ENCODE assay signal across 13 cellular contexts in genomic region chr9:137639303-137640051, GRCh38. TPM values are rescaled to one million over a fixed set of nuclear protein-coding genes. Genes with fewer than 3 reads are reported as not detected.
A peak's percentile ranks its signal among the peaks of the same experiment; 100 is the strongest.
DNase-seq lines count a peak whose midpoint lies in the region; ATAC-seq, FAIRE-seq and TF ChIP-seq lines count a peak whose summit lies in the region.
"Had no signal": no experiment of that assay in that cellular context is flagged by ENCODE, and none has a peak within 500 bp of the region (broad histone marks: within the 10 kb centered on the region; RNA-seq: fewer than 3 reads in every experiment).

No MANE protein-coding gene starts in this region.

- ATAC-seq in HG03108 (IDR thresholded peaks at IDR 0.05; ENCODE audit: unreplicated experiment) (peak; percentile 73), K562 (no peak)

- H3K9ac ChIP-seq in K562 (ENCODE audit: insufficient read depth in 1 of 2, low read depth in 2 of 2, low read length in 2 of 2) = no peak overlapping the region

- H3K4me3 ChIP-seq in K562 = no peak overlapping the region
- peak overlapping the region; percentile 12 for H3K4me3 ChIP-seq in ovary
- H3K4me3 ChIP-seq in H7 (ENCODE audit: insufficient read depth, low read depth, low read length) = no peak overlapping the region
- H3K4me3 ChIP-seq in brain microvascular endothelial cell (ENCODE audit: low read depth, low read length) = no peak overlapping the region

- CTCF ChIA-PET in K562 (lab: Yijun Ruan, JAX; ENCODE audit: low intra/inter-chr PET ratio) = no interaction called here

- no peak overlapping the region for H2AFZ ChIP-seq in K562 (ENCODE audit: low read depth, low read length)

- WGBS in K562 (ENCODE audit: insufficient coverage, low coverage, missing lambda C conversion rate) = 78% methylated on average over 7 of the region's 12 CpGs
- 31 to 59% (median 41%) methylated on average over 12 of the region's 12 CpGs for whole genome bisulfite sequencing in ovary, 3 donors

- H4K20me1 ChIP-seq in K562 (replicated peaks; ENCODE audit: control insufficient read depth, insufficient read depth, low read length) = no peaks in the 10 kb centered on the region; the same call in none of the 2 replicates

- peak; percentile 32 for DNase-seq in NOMO-1 treated with DMSO at 0.1 percent for 48 hours (lab: John Stamatoyannopoulos, UW; ENCODE audit: unreplicated experiment)
- DNase-seq in NOMO-1 treated with dmso at 0.1 percent for 144 hours (lab: John Stamatoyannopoulos, UW; ENCODE audit: unreplicated experiment) = no peak
- DNase-seq in K562 (ENCODE audit: extremely low read depth in 1 of 4, low spot score in 3 of 4) = no peak
- DNase-seq in ovary = no peak
- DNase-seq in H7 = no peak
- DNase-seq in CD1c-positive myeloid dendritic cell (ENCODE audit: extremely low spot score) = no peak
- DNase-seq in brain microvascular endothelial cell = no peak
- DNase-seq: activated CD4-positive, alpha-beta T cell treated with anti-CD3 and anti-CD28 coated beads, Interleukin-2, amount 50 U/mL, for 1 hour; effector CD8-positive, alpha-beta T cell; NCI-H524; stimulated activated CD4-positive, alpha-beta T cell treated with anti-CD3 and anti-CD28 coated beads, Interleukin-4, amount 100 ng/mL, for 1 hour had no signal

- peaks cover 85% of the 10 kb centered on the region for H3K79me2 ChIP-seq in K562 (ENCODE audit: control insufficient read depth, insufficient read depth, low read length)

- no peak for FAIRE-seq in K562 (lab: Jason Lieb, UNC)

- BruUV-seq in K562 (replicated peaks; lab: Mats Ljungman, UMichigan) = no TSS peak

- no peak for TF ChIP-seq EP300 in K562 (IDR thresholded peaks at IDR 0.05; ENCODE audit: low read length)
- TF ChIP-seq EP300 in ovary (IDR thresholded peaks at IDR 0.05) = no peak

- H3K27ac ChIP-seq in K562 (ENCODE audit: extremely low read depth, low read depth, low read length) = no peak overlapping the region; the same call in 2 of the 3 replicates
- peak overlapping the region in 1 of 2 donors; percentile 41 for H3K27ac ChIP-seq in ovary
- no peak overlapping the region for H3K27ac ChIP-seq in brain microvascular endothelial cell
- H3K27ac ChIP-seq: 22Rv1 had no signal

- intact Hi-C loops in K562 (cut with micrococcal nuclease) (no loop called here), ovary (cut with DNase I) (no loop called here)

- H3K9me3 ChIP-seq in K562 (replicated peaks; ENCODE audit: control insufficient read depth, insufficient read depth, low read depth, low read length) = no peaks in the 10 kb centered on the region
- H3K9me3 ChIP-seq in ovary = no peaks in the 10 kb centered on the region

- H3K4me1 ChIP-seq in K562 (replicated peaks in 1 of 2; ENCODE audit: control insufficient read depth in 2 of 2, insufficient read depth in 2 of 2, low read length in 2 of 2) = no peaks in the 10 kb centered on the region; a peak in 2 of 5 replicates
- peaks cover 15% of the 10 kb centered on the region for H3K4me1 ChIP-seq in ovary (ENCODE audit: insufficient read depth)

- no peak for TF ChIP-seq RAD21 in K562 (CRISPR knock-in tag; conservative IDR thresholded peaks at IDR 0.05 in 1 of 2, IDR thresholded peaks at IDR 0.05 in 1 of 2)

- POLR2A ChIA-PET in K562 (lab: Yijun Ruan, JAX) = interaction anchor here (1.1 kb wide), 1 partner anchor 20 kb away, joined by 5 read pairs; the partner anchor contains the start of gene EHMT1

- in situ Hi-C loops in K562 (cut with MboI) (no loop called here), brain microvascular endothelial cell (cut with HindIII; ENCODE audit: low pct_ligation_motif_present, low sequenced_read_pairs) (no loop called here)

- H3K36me3 ChIP-seq in K562 (ENCODE audit: control insufficient read depth, insufficient read depth, low read length) (peaks cover 20% of the 10 kb centered on the region; the same call in 2 of the 3 replicates), ovary (no peaks in the 10 kb centered on the region), H7 (replicated peaks; ENCODE audit: control insufficient read depth, insufficient read depth, low read length) (peaks cover 1% of the 10 kb centered on the region; the same call in 1 of the 2 replicates), brain microvascular endothelial cell (replicated peaks) (peaks cover 3% of the 10 kb centered on the region)

- TF ChIP-seq POLR2A in K562 (conservative IDR thresholded peaks at IDR 0.05) (no peak), ovary (IDR thresholded peaks at IDR 0.05) (no peak)

- H3K4me2 ChIP-seq in K562 (ENCODE audit: insufficient read depth, low read length) = no peak overlapping the region

- H3K27me3 ChIP-seq in K562 (ENCODE audit: control insufficient read depth in 2 of 2, insufficient read depth in 2 of 2, low read length in 2 of 2) (no peaks in the 10 kb centered on the region), ovary (no peaks in the 10 kb centered on the region), H7 (ENCODE audit: control insufficient read depth, insufficient read depth, low read length) (no peaks in the 10 kb centered on the region), brain microvascular endothelial cell (replicated peaks) (no peaks in the 10 kb centered on the region)

- no peaks in the 10 kb centered on the region for H3K9me1 ChIP-seq in K562 (ENCODE audit: control insufficient read depth, insufficient read depth, low read length)

- no peak for TF ChIP-seq CTCF in K562 (IDR thresholded peaks at IDR 0.05 in 2 of 3, conservative IDR thresholded peaks at IDR 0.05 in 1 of 3; ENCODE audit: insufficient read depth in 2 of 3, low read depth in 1 of 3, low read length in 3 of 3)
- no peak for TF ChIP-seq CTCF in ovary (IDR thresholded peaks at IDR 0.05)
- TF ChIP-seq CTCF in brain microvascular endothelial cell (IDR thresholded peaks at IDR 0.05; ENCODE audit: low read depth, low read length, missing control alignments) = no peak

RNA-seq across cellular contexts. Expression of gene EHMT1, which starts 20.7 kb away (rescaled TPM):
- total RNA-seq in K562 (2011; cell fraction: chromatin; rRNA removed; ENCODE audit: low replicate concordance) = 167 and 212 TPM in 2 replicates
- 102 and 111 TPM in 2 replicates for total RNA-seq in K562 (2011; cell fraction: nucleolus; rRNA removed)
- 119 and 135 TPM in 2 replicates for total RNA-seq in K562 (2011; cell fraction: nucleoplasm; rRNA removed)
- total RNA-seq in K562 (2014; rRNA removed) (63.8 and 69.8 TPM in 2 replicates), K562 (2014; rRNA removed; fragmentation: Illumina TruSeq; extraction: Trizol) (25.6 and 31.9 TPM in 2 replicates), K562 (2015; rRNA removed; fragmentation: Illumina TruSeq; extraction: Trizol) (41.4 and 42.8 TPM in 2 replicates), K562 (2021) (76.0 and 80.3 TPM in 2 replicates), ovary (10 to 100 TPM; 44.9 to 98.5 (median 78.6) TPM)
- polyA plus RNA-seq in K562 (2011; rRNA removed) (26.9 and 31.3 TPM in 2 replicates), K562 (2014; fragmentation: Illumina TruSeq; extraction: Trizol) (36.4 and 44.9 TPM in 2 replicates), K562 (2014; fragmentation: Nextera tagmentation; extraction: Ambion mirVana) (1 to 10 TPM; 2.2 to 3.8 TPM), K562 (2014; rRNA removed) (48.9 and 59.2 TPM in 2 replicates), ovary (10 to 100 TPM; 40.8 to 44.7 TPM)
- 24.1 and 49.2 TPM in 2 replicates for polyA plus RNA-seq in K562 (2011; cell fraction: cytosol; rRNA removed)
- polyA plus RNA-seq in K562 (2011; cell fraction: nucleus; rRNA removed) = 85.2 and 132 TPM in 2 replicates
- 38.1 and 40.2 TPM in 2 replicates for polyA plus RNA-seq in K562 (2012)
- 46.2 and 56.3 TPM in 2 replicates for polyA minus RNA-seq in K562 (2011; rRNA and poly(A)+ RNA removed)
- 46.2 and 48.9 TPM in 2 replicates for polyA minus RNA-seq in K562 (2011; cell fraction: cytosol; rRNA and poly(A)+ RNA removed)
- 35.8 and 47.0 TPM in 2 replicates for polyA minus RNA-seq in K562 (2011; cell fraction: nucleus; rRNA and poly(A)+ RNA removed)
- 89.6 and 97.1 TPM in 2 replicates for total RNA-seq in H7 (2014; rRNA removed; shearing (Covaris generic))

RNA-seq across cellular contexts. Expression of gene ARRDC1, which starts 34.0 kb away (rescaled TPM):
- 63.1 and 259 TPM in 2 replicates for total RNA-seq in K562 (2011; cell fraction: chromatin; rRNA removed; ENCODE audit: low replicate concordance)
- 190 and 191 TPM in 2 replicates for total RNA-seq in K562 (2011; cell fraction: nucleolus; rRNA removed)
- total RNA-seq in K562 (2011; cell fraction: nucleoplasm; rRNA removed) = 87.1 and 99.6 TPM in 2 replicates
- total RNA-seq in K562 (2014; rRNA removed) (33.7 and 37.2 TPM in 2 replicates), K562 (2014; rRNA removed; fragmentation: Illumina TruSeq; extraction: Trizol) (4.1 and 5.8 TPM in 2 replicates), K562 (2015; rRNA removed; fragmentation: Illumina TruSeq; extraction: Trizol) (10.4 and 14.9 TPM in 2 replicates), K562 (2021) (32.2 and 32.5 TPM in 2 replicates), ovary (10 to 100 TPM; 11.1 to 46.2 (median 13.8) TPM)
- polyA plus RNA-seq in K562 (2011; rRNA removed) (24.5 and 34.0 TPM in 2 replicates), K562 (2014; fragmentation: Illumina TruSeq; extraction: Trizol) (18.6 and 24.3 TPM in 2 replicates), K562 (2014; fragmentation: Nextera tagmentation; extraction: Ambion mirVana) (under 1 TPM; 0.21 to 0.63 TPM), K562 (2014; rRNA removed) (45.3 and 47.0 TPM in 2 replicates), ovary (10 to 100 TPM in 1 of 2 donors, 1 to 10 TPM in 1; 5.2 to 20.6 TPM)
- 36.0 and 79.6 TPM in 2 replicates for polyA plus RNA-seq in K562 (2011; cell fraction: cytosol; rRNA removed)
- 220 and 374 TPM in 2 replicates for polyA plus RNA-seq in K562 (2011; cell fraction: nucleus; rRNA removed)
- polyA plus RNA-seq in K562 (2012) = 26.1 and 37.6 TPM in 2 replicates
- 9.5 and 12.2 TPM in 2 replicates for polyA minus RNA-seq in K562 (2011; rRNA and poly(A)+ RNA removed)
- 14.6 and 18.9 TPM in 2 replicates for polyA minus RNA-seq in K562 (2011; cell fraction: cytosol; rRNA and poly(A)+ RNA removed)
- polyA minus RNA-seq in K562 (2011; cell fraction: nucleus; rRNA and poly(A)+ RNA removed) = 40.5 and 60.7 TPM in 2 replicates
- total RNA-seq in H7 (2014; rRNA removed; shearing (Covaris generic)) = 30.3 and 38.2 TPM in 2 replicates

RNA-seq across cellular contexts. Expression of gene ZMYND19, which starts 49.2 kb away (rescaled TPM):
- total RNA-seq in K562 (2011; cell fraction: chromatin; rRNA removed; ENCODE audit: low replicate concordance) = 64.8 and 136 TPM in 2 replicates
- total RNA-seq in K562 (2011; cell fraction: nucleolus; rRNA removed) = 82.2 and 86.9 TPM in 2 replicates
- 72.2 and 86.4 TPM in 2 replicates for total RNA-seq in K562 (2011; cell fraction: nucleoplasm; rRNA removed)
- total RNA-seq in K562 (2014; rRNA removed) (71.7 and 91.1 TPM in 2 replicates), K562 (2014; rRNA removed; fragmentation: Illumina TruSeq; extraction: Trizol) (25.8 and 29.0 TPM in 2 replicates), K562 (2015; rRNA removed; fragmentation: Illumina TruSeq; extraction: Trizol) (53.8 and 54.1 TPM in 2 replicates), K562 (2021) (80.9 and 86.7 TPM in 2 replicates), ovary (10 to 100 TPM; 10.3 to 22.9 (median 16.5) TPM)
- polyA plus RNA-seq in K562 (2011; rRNA removed) (38.8 and 44.0 TPM in 2 replicates), K562 (2014; fragmentation: Illumina TruSeq; extraction: Trizol) (33.6 and 44.3 TPM in 2 replicates), K562 (2014; fragmentation: Nextera tagmentation; extraction: Ambion mirVana) (1 to 10 TPM; 1.0 to 2.4 TPM), K562 (2014; rRNA removed) (71.0 and 71.7 TPM in 2 replicates), ovary (10 to 100 TPM in 1 of 2 donors, 1 to 10 TPM in 1; 5.1 to 13.6 TPM)
- 44.8 and 62.0 TPM in 2 replicates for polyA plus RNA-seq in K562 (2011; cell fraction: cytosol; rRNA removed)
- 169 and 210 TPM in 2 replicates for polyA plus RNA-seq in K562 (2011; cell fraction: nucleus; rRNA removed)
- 34.1 and 42.5 TPM in 2 replicates for polyA plus RNA-seq in K562 (2012)
- polyA minus RNA-seq in K562 (2011; rRNA and poly(A)+ RNA removed) = 13.9 and 22.3 TPM in 2 replicates
- polyA minus RNA-seq in K562 (2011; cell fraction: cytosol; rRNA and poly(A)+ RNA removed) = 23.8 and 30.1 TPM in 2 replicates
- 27.6 and 35.2 TPM in 2 replicates for polyA minus RNA-seq in K562 (2011; cell fraction: nucleus; rRNA and poly(A)+ RNA removed)
- 66.3 and 92.1 TPM in 2 replicates for total RNA-seq in H7 (2014; rRNA removed; shearing (Covaris generic))
